Comparison of ENCODE assay signal across 28 cellular contexts in the genomic region with DNA sequence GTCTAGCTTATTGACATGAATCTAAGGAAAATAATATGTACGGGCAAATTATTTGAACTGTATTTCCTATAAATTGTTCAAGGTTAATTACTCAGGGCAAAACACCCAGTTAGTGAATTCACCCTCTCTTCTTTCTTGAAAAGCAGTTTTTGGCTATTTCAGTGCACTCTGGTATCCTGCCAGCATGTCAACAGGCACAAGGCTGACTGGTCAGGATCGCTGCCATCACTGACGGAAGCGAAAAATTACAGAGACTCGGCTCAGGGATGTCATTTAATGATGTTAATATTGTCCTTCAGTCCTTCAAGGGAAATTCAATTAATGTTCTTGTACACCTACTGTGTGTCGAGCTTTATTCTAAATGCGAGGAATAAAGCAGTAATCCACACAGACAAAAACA. TPM values are rescaled to one million over a fixed set of nuclear protein-coding genes. Genes with fewer than 3 reads are reported as not detected.
"Had no signal": no experiment of that assay in that cellular context is flagged by ENCODE, and none has a peak within 500 bp of the region (broad histone marks: within the 10 kb centered on the region; RNA-seq: fewer than 3 reads in every experiment).

No MANE protein-coding gene starts in this region.

- H3K4me1 ChIP-seq: foreskin keratinocyte, gastroesophageal sphincter, heart left ventricle, left lung, parathyroid adenoma, right atrium auricular region, suprapubic skin, vagina had no signal

- H2AFZ ChIP-seq: parathyroid adenoma had no signal

- H3K4me3 ChIP-seq: dorsolateral prefrontal cortex, gastroesophageal sphincter, heart left ventricle, hepatocyte, left lung, right atrium auricular region, smooth muscle cell, suprapubic skin, vagina had no signal

- H3K9ac ChIP-seq: parathyroid adenoma had no signal

- H3K27me3 ChIP-seq: dorsolateral prefrontal cortex, foreskin keratinocyte, gastroesophageal sphincter, heart left ventricle, hepatocyte, left lung, neutrophil, right atrium auricular region, suprapubic skin, vagina had no signal

- H3K27ac ChIP-seq: dorsolateral prefrontal cortex, foreskin keratinocyte, gastroesophageal sphincter, heart left ventricle, hepatocyte, left lung, neutrophil, parathyroid adenoma, right atrium auricular region, suprapubic skin, vagina had no signal

- H3K9me3 ChIP-seq: gastroesophageal sphincter, heart left ventricle, left lung, neutrophil, right atrium auricular region, suprapubic skin, vagina had no signal

- H3K36me3 ChIP-seq: gastroesophageal sphincter, heart left ventricle, left lung, neutrophil, right atrium auricular region, suprapubic skin, vagina had no signal

- H3K4me2 ChIP-seq: hepatocyte, smooth muscle cell had no signal

- DNase-seq: cerebellar nuclear complex; dorsolateral prefrontal cortex; effector CD4-positive, alpha-beta T cell; foreskin keratinocyte; heart left ventricle; left cardiac atrium; left lung; mesendoderm; naive thymus-derived CD8-positive, alpha-beta T cell; nephron progenitor cell; stimulated activated CD4-positive, alpha-beta T cell treated with anti-CD3 and anti-CD28 coated beads, Interleukin-12 subunit alpha, Interleukin-12 subunit beta, amount 100 ng/mL, for 4 hours; stimulated activated CD4-positive, alpha-beta T cell treated with anti-CD3 and anti-CD28 coated beads, Interleukin-1b, Interleukin-23, amount 100 ng/mL, for 48 hours; stimulated activated CD4-positive, alpha-beta T cell treated with anti-CD3 and anti-CD28 coated beads, Interleukin-4, amount 100 ng/mL, for 1 hour; trophoblast cell had no signal

RNA-seq across cellular contexts. Expression of a gene that starts 28.3 kb away (rescaled TPM):
- total RNA-seq: foreskin keratinocyte; hepatocyte; myocyte; naive thymus-derived CD8-positive, alpha-beta T cell; osteoblast; progenitor cell of endocrine pancreas; smooth muscle cell; ureter had no signal
- polyA plus RNA-seq: hepatocyte; naive thymus-derived CD8-positive, alpha-beta T cell; smooth muscle cell had no signal

RNA-seq across cellular contexts. Expression of a gene that starts 56.3 kb away (rescaled TPM):
- total RNA-seq: foreskin keratinocyte; gastroesophageal sphincter; hepatocyte; left cardiac atrium; left lung; lower leg skin; myocyte; naive thymus-derived CD8-positive, alpha-beta T cell; osteoblast; right atrium auricular region; sciatic nerve; smooth muscle cell; suprapubic skin; vagina had no signal
- polyA plus RNA-seq: heart left ventricle, smooth muscle cell had no signal
